In the genomic region with DNA sequence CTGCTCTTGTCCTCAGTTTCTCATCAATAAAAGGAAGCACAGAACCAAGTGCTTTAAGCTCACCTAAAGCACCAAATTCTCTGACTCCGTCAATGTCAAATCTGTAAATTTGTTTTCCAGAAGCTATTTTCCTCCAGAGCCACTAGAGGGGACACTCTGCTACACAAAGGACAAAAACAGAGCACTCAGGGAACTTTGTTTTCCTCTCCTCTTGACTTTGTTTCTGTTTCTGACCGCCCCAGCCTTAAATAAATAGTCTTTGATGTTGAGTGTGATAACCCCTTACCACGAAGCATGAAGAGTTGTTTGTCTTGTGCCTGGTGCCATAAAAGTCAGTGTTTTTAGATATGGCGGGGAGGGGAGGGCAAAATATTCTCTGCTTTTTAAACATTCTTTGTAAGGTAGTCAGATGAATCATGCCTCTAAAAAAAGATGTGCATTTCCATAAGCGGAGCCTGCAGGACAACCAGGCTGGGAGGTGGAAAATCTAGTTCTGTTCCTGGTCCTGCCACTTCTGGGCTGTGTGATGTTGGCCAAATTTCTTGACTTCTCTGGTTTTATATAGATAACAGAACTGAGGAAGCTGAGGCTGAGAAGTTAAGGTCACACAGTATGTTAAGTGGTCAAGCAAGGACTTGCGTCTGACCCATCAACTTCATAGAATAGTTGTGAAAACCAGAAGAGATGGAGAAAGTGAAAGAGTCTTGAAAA, we compare ENCODE assay signal across 9 cellular contexts. TPM values are rescaled to one million over a fixed set of nuclear protein-coding genes. Genes with fewer than 3 reads are reported as not detected.
A peak's percentile ranks its signal among the peaks of the same experiment; 100 is the strongest.
DNase-seq lines count a peak whose midpoint lies in the region; ATAC-seq, FAIRE-seq and TF ChIP-seq lines count a peak whose summit lies in the region.
"Had no signal": no experiment of that assay in that cellular context is flagged by ENCODE, and none has a peak within 500 bp of the region (broad histone marks: within the 10 kb centered on the region; RNA-seq: fewer than 3 reads in every experiment).

No MANE protein-coding gene starts in this region.

- H3K27me3 ChIP-seq in duodenal mucosa (ENCODE audit: control insufficient read depth in 1 of 2, insufficient read depth in 2 of 2, low read length in 2 of 2) (no peaks in the 10 kb centered on the region), upper lobe of right lung (no peaks in the 10 kb centered on the region)

- no peaks in the 10 kb centered on the region for H3K27me3 Mint-ChIP-seq in IgD-negative memory B cell

- H3K36me3 ChIP-seq in duodenal mucosa (ENCODE audit: control insufficient read depth in 1 of 2, insufficient read depth in 2 of 2, low read length in 2 of 2) = no peaks in the 10 kb centered on the region
- no peaks in the 10 kb centered on the region for H3K36me3 ChIP-seq in upper lobe of right lung

- peak overlapping the region; percentile 19 to 52 for H3K4me3 ChIP-seq in duodenal mucosa (ENCODE audit: low read depth in 1 of 2, low read length in 2 of 2)
- peak overlapping the region; percentile 12 for H3K4me3 ChIP-seq in upper lobe of right lung

- H3K4me1 ChIP-seq in duodenal mucosa (ENCODE audit: control insufficient read depth in 1 of 2, insufficient read depth in 2 of 2, low read length in 2 of 2) (peaks cover 8 to 15% of the 10 kb centered on the region in 2 donors), upper lobe of right lung (peaks cover 16% of the 10 kb centered on the region)

- peak; percentile 68 for TF ChIP-seq CTCF in D721Med (IDR thresholded peaks at IDR 0.05; ENCODE audit: insufficient read depth, missing control alignments)
- TF ChIP-seq CTCF in upper lobe of right lung (IDR thresholded peaks at IDR 0.05) = peak; percentile 82

- H3K4me1 Mint-ChIP-seq in IgD-negative memory B cell = peaks cover 1 to 8% (median 6%) of the 10 kb centered on the region in 3 donors

- H3K9me3 Mint-ChIP-seq in IgD-negative memory B cell = peaks cover 0 to 3% (median 0%) of the 10 kb centered on the region in 3 donors
- H3K9me3 Mint-ChIP-seq: stimulated activated naive CD8-positive, alpha-beta T cell treated with anti-CD3 and anti-CD28 coated beads, Interleukin-15, Interleukin-2, amounts not matched to agents 100 ng/mL and 50 ng/mL, for 24 hours had no signal

- H3K9ac ChIP-seq in duodenal mucosa (ENCODE audit: low read depth in 1 of 2, low read length in 2 of 2) = peak overlapping the region; percentile 13 to 45

- no peak overlapping the region for H3K27ac ChIP-seq in duodenal mucosa (ENCODE audit: low read depth, low read length)
- H3K27ac ChIP-seq in upper lobe of right lung = peak overlapping the region; percentile 45

- ATAC-seq in upper lobe of right lung = peak; percentile 95

- intact Hi-C loops in upper lobe of right lung (cut with DNase I) = no loop called here

- H3K9me3 ChIP-seq in duodenal mucosa (ENCODE audit: control insufficient read depth in 1 of 2, low read length in 2 of 2) = no peaks in the 10 kb centered on the region
- H3K9me3 ChIP-seq in upper lobe of right lung = no peaks in the 10 kb centered on the region

- no peak for FAIRE-seq in D721Med (lab: Jason Lieb, UNC)
- peak; percentile 80 for FAIRE-seq in GM19239 (lab: Jason Lieb, UNC)

- H3K4me3 Mint-ChIP-seq in IgD-negative memory B cell = peak overlapping the region in 3 of 4 donors; percentile 46 to 50 (median 48)
- H3K4me3 Mint-ChIP-seq: stimulated activated naive CD8-positive, alpha-beta T cell treated with anti-CD3 and anti-CD28 coated beads, Interleukin-15, Interleukin-2, amounts not matched to agents 100 ng/mL and 50 ng/mL, for 24 hours had no signal

- H3K27ac Mint-ChIP-seq in IgD-negative memory B cell = peak overlapping the region in 1 of 3 donors; percentile 25
- H3K27ac Mint-ChIP-seq: stimulated activated naive CD8-positive, alpha-beta T cell treated with anti-CD3 and anti-CD28 coated beads, Interleukin-15, Interleukin-2, amounts not matched to agents 100 ng/mL and 50 ng/mL, for 24 hours had no signal

- H3K36me3 Mint-ChIP-seq in IgD-negative memory B cell = peaks cover 2% of the 10 kb centered on the region

- DNase-seq in D721Med (ENCODE audit: insufficient read length, low spot score) (no peak), GM19239 (ENCODE audit: insufficient read length, low spot score) (peak; percentile 56), SHP77 (lab: John Stamatoyannopoulos, UW) (peak; percentile 64 to 75), medulla oblongata (ENCODE audit: extremely low spot score) (peak; percentile 90), upper lobe of right lung (no peak), NCI-H1105 (lab: John Stamatoyannopoulos, UW) (no peak)

RNA-seq across cellular contexts. Expression of gene ZBTB38, which starts 7.3 kb away (rescaled TPM):
- polyA plus RNA-seq in IgD-negative memory B cell = 113 TPM
- 118 TPM for total RNA-seq in upper lobe of right lung

Comparison
In these comparisons a context has a peak if more than half of its experiments do, and no peak if none do; other contexts are left out.
1. DNase-seq: peak in GM19239 (single experiment), SHP77 (2 of 2) and medulla oblongata (single experiment); none in D721Med (single experiment), upper lobe of right lung (single experiment) and NCI-H1105 (single experiment).